Comparison of ENCODE assay signal across 2 cellular contexts in the genomic region with DNA sequence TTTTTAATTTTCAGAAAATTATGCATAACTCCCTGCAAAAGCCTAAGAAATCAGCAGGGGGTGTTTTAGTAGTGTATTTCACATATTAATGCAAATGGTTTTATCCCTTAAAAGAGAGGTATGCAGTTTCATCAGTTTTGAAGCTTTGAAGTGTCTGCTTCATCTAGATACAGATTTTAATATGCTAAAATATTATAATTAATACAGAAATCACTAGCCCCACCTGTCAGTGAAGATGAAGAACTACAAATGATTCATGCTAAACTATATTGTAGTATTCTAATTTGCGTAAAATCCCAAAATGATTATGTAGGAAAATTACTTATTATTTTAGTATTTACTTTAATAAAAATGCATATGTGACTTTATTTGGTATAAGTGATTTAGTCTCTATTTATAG.
TF ChIP-seq lines count a peak whose summit lies in the region.

No MANE protein-coding gene starts in this region.

TF ChIP-seq in SK-N-SH, 30 proteins besides CTCF, POLR2A, EP300 and RAD21 (continued from another document):
- TF ChIP-seq, protein P1, sequence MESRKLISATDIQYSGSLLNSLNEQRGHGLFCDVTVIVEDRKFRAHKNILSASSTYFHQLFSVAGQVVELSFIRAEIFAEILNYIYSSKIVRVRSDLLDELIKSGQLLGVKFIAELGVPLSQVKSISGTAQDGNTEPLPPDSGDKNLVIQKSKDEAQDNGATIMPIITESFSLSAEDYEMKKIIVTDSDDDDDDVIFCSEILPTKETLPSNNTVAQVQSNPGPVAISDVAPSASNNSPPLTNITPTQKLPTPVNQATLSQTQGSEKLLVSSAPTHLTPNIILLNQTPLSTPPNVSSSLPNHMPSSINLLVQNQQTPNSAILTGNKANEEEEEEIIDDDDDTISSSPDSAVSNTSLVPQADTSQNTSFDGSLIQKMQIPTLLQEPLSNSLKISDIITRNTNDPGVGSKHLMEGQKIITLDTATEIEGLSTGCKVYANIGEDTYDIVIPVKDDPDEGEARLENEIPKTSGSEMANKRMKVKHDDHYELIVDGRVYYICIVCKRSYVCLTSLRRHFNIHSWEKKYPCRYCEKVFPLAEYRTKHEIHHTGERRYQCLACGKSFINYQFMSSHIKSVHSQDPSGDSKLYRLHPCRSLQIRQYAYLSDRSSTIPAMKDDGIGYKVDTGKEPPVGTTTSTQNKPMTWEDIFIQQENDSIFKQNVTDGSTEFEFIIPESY (IDR thresholded peaks at IDR 0.05; ENCODE audit: borderline replicate concordance, low read depth): no peak
- TF ChIP-seq JUND (IDR thresholded peaks at IDR 0.05) (no peak), FOSL2 (IDR thresholded peaks at IDR 0.05; ENCODE audit: borderline replicate concordance, low read depth) (no peak), MEF2A (IDR thresholded peaks at IDR 0.05; ENCODE audit: borderline replicate concordance, low read depth) (no peak), GABPA (IDR thresholded peaks at IDR 0.05; ENCODE audit: low read depth) (no peak), FOXJ3 (CRISPR knock-in tag; IDR thresholded peaks at IDR 0.05) (no peak)
- TF ChIP-seq, protein P2, sequence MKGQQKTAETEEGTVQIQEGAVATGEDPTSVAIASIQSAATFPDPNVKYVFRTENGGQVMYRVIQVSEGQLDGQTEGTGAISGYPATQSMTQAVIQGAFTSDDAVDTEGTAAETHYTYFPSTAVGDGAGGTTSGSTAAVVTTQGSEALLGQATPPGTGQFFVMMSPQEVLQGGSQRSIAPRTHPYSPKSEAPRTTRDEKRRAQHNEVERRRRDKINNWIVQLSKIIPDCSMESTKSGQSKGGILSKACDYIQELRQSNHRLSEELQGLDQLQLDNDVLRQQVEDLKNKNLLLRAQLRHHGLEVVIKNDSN (IDR thresholded peaks at IDR 0.05; ENCODE audit: borderline replicate concordance, low read depth): no peak

TF ChIP-seq in SK-N-SH treated with all-trans-retinoic acid at 6 μM for 48 hours, 23 proteins besides CTCF, POLR2A, EP300 and RAD21 (continued from another document):
- TF ChIP-seq, protein P3, sequence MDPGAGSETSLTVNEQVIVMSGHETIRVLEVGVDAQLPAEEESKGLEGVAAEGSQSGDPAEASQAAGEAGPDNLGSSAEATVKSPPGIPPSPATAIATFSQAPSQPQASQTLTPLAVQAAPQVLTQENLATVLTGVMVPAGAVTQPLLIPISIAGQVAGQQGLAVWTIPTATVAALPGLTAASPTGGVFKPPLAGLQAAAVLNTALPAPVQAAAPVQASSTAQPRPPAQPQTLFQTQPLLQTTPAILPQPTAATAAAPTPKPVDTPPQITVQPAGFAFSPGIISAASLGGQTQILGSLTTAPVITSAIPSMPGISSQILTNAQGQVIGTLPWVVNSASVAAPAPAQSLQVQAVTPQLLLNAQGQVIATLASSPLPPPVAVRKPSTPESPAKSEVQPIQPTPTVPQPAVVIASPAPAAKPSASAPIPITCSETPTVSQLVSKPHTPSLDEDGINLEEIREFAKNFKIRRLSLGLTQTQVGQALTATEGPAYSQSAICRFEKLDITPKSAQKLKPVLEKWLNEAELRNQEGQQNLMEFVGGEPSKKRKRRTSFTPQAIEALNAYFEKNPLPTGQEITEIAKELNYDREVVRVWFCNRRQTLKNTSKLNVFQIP (CRISPR knock-in tag; IDR thresholded peaks at IDR 0.05; ENCODE audit: borderline replicate concordance, low read depth): no peak
- TF ChIP-seq ZFP3 (CRISPR knock-in tag; IDR thresholded peaks at IDR 0.05) (no peak), ZC3H10 (CRISPR knock-in tag; IDR thresholded peaks at IDR 0.05) (no peak), ESRRG (CRISPR knock-in tag; IDR thresholded peaks at IDR 0.05) (no peak), SNAI2 (CRISPR knock-in tag; IDR thresholded peaks at IDR 0.05) (no peak), CSDC2 (CRISPR knock-in tag; IDR thresholded peaks at IDR 0.05) (no peak), ARNTL (CRISPR knock-in tag; IDR thresholded peaks at IDR 0.05; ENCODE audit: borderline replicate concordance, low read depth) (no peak), ZNF70 (CRISPR knock-in tag; IDR thresholded peaks at IDR 0.05) (no peak)
- TF ChIP-seq, protein P4, sequence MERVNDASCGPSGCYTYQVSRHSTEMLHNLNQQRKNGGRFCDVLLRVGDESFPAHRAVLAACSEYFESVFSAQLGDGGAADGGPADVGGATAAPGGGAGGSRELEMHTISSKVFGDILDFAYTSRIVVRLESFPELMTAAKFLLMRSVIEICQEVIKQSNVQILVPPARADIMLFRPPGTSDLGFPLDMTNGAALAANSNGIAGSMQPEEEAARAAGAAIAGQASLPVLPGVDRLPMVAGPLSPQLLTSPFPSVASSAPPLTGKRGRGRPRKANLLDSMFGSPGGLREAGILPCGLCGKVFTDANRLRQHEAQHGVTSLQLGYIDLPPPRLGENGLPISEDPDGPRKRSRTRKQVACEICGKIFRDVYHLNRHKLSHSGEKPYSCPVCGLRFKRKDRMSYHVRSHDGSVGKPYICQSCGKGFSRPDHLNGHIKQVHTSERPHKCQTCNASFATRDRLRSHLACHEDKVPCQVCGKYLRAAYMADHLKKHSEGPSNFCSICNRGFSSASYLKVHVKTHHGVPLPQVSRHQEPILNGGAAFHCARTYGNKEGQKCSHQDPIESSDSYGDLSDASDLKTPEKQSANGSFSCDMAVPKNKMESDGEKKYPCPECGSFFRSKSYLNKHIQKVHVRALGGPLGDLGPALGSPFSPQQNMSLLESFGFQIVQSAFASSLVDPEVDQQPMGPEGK (CRISPR knock-in tag; IDR thresholded peaks at IDR 0.05; ENCODE audit: borderline replicate concordance): no peak
- TF ChIP-seq, protein P5, sequence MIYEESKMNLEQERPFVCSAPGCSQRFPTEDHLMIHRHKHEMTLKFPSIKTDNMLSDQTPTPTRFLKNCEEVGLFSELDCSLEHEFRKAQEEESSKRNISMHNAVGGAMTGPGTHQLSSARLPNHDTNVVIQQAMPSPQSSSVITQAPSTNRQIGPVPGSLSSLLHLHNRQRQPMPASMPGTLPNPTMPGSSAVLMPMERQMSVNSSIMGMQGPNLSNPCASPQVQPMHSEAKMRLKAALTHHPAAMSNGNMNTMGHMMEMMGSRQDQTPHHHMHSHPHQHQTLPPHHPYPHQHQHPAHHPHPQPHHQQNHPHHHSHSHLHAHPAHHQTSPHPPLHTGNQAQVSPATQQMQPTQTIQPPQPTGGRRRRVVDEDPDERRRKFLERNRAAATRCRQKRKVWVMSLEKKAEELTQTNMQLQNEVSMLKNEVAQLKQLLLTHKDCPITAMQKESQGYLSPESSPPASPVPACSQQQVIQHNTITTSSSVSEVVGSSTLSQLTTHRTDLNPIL (CRISPR knock-in tag; IDR thresholded peaks at IDR 0.05; ENCODE audit: low read depth): no peak
